Comparison of ENCODE assay signal across 8 cellular contexts in genomic region chr22:41557401-41558240, GRCh38. TPM values are rescaled to one million over a fixed set of nuclear protein-coding genes. Genes with fewer than 3 reads are reported as not detected.
A peak's percentile ranks its signal among the peaks of the same experiment; 100 is the strongest.
DNase-seq lines count a peak whose midpoint lies in the region; ATAC-seq and TF ChIP-seq lines count a peak whose summit lies in the region.

No MANE protein-coding gene starts in this region.

- H3K4me3 Mint-ChIP-seq in T-helper 2 cell treated with Interferon-gamma antibody and Interleukin-4, amounts not matched to agents 5 μg/mL and 100 μg/mL, for 36 hours: no peak overlapping the region

- H3K27ac Mint-ChIP-seq in T-helper 2 cell treated with Interferon-gamma antibody and Interleukin-4, amounts not matched to agents 5 μg/mL and 100 μg/mL, for 36 hours: no peak overlapping the region

- 38 to 43% (median 40%) methylated on average over 16 to 19 of the region's 19 CpGs for WGBS in heart left ventricle, 4 donors

- ATAC-seq in heart left ventricle (peak; percentile 13 to 68 (median 52)), GM19035 (IDR thresholded peaks at IDR 0.05; ENCODE audit: unreplicated experiment) (no peak), HG03108 (IDR thresholded peaks at IDR 0.05; ENCODE audit: unreplicated experiment) (no peak)

- intact Hi-C loops in heart left ventricle (cut with DNase I): loop anchor here in 1 of 10 donors (10.0 kb wide), 1 partner anchor 47 kb away; no protein-coding TSS in a partner anchor

- H3K9me3 ChIP-seq in heart left ventricle: no peaks in the 10 kb centered on the region

- no peaks in the 10 kb centered on the region for H3K9me3 Mint-ChIP-seq in T-helper 2 cell treated with Interferon-gamma antibody and Interleukin-4, amounts not matched to agents 5 μg/mL and 100 μg/mL, for 36 hours

- no peak for TF ChIP-seq POLR2A in heart left ventricle (IDR thresholded peaks at IDR 0.05)

- H3K36me3 ChIP-seq in heart left ventricle: no peaks in the 10 kb centered on the region

- DNase-seq in NCI-H2029 (lab: John Stamatoyannopoulos, UW) (peak; percentile 9), NCI-H2029 treated with DMSO at 0.1 percent for 48 hours (lab: John Stamatoyannopoulos, UW) (no peak), heart left ventricle (peak; percentile 79 to 89 (median 88)), skeletal muscle cell (ENCODE audit: low read depth) (peak; percentile 54), middle frontal gyrus (ENCODE audit: extremely low spot score, low spot score) (no peak)
- DNase-seq in T-helper 2 cell treated with Interferon-gamma antibody and Interleukin-4, amounts not matched to agents 5 μg/mL and 100 μg/mL, for 36 hours (ENCODE audit: low spot score): peak; percentile 12

- H3K27me3 Mint-ChIP-seq in T-helper 2 cell treated with Interferon-gamma antibody and Interleukin-4, amounts not matched to agents 5 μg/mL and 100 μg/mL, for 36 hours (ENCODE audit: low read depth): peaks cover 36% of the 10 kb centered on the region

- H3K4me3 ChIP-seq in heart left ventricle (no peak overlapping the region), skeletal muscle cell (ENCODE audit: low read depth, low read length) (no peak overlapping the region)

- no peak for TF ChIP-seq CTCF in heart left ventricle (IDR thresholded peaks at IDR 0.05)

- peaks cover 0 to 48% (median 18%) of the 10 kb centered on the region in 12 donors for H3K4me1 ChIP-seq in heart left ventricle

- no peaks in the 10 kb centered on the region for H3K36me3 Mint-ChIP-seq in T-helper 2 cell treated with Interferon-gamma antibody and Interleukin-4, amounts not matched to agents 5 μg/mL and 100 μg/mL, for 36 hours (ENCODE audit: low read depth)

- H3K27me3 ChIP-seq in heart left ventricle: peaks cover 0 to 5% (median 0%) of the 10 kb centered on the region in 9 donors

- H3K4me1 Mint-ChIP-seq in T-helper 2 cell treated with Interferon-gamma antibody and Interleukin-4, amounts not matched to agents 5 μg/mL and 100 μg/mL, for 36 hours (ENCODE audit: low read depth): no peaks in the 10 kb centered on the region

- H3K27ac ChIP-seq in heart left ventricle: peak overlapping the region in 11 of 12 donors; percentile 25 to 81 (median 64)

RNA-seq across cellular contexts. Expression of gene CSDC2, which starts 3.2 kb away (rescaled TPM):
- total RNA-seq in heart left ventricle: 100 to 1,000 TPM in 8 of 9 donors, 10 to 100 TPM in 1; 94.1 to 564 (median 266) TPM
- polyA plus RNA-seq in heart left ventricle: 100 to 1,000 TPM; 300 to 463 TPM

RNA-seq across cellular contexts. Expression of gene POLR3H, which starts 13.4 kb away (rescaled TPM):
- 10 to 100 TPM; 12.2 to 27.4 (median 18.3) TPM for total RNA-seq in heart left ventricle
- polyA plus RNA-seq in heart left ventricle: 10 to 100 TPM; 20.2 to 31.2 TPM

RNA-seq across cellular contexts. Expression of gene PMM1, which starts 32.0 kb away (rescaled TPM):
- total RNA-seq in heart left ventricle: 10 to 100 TPM; 10.8 to 26.4 (median 22.9) TPM
- 10 to 100 TPM; 17.3 to 34.8 TPM for polyA plus RNA-seq in heart left ventricle

Comparison
In these comparisons a context has a peak if more than half of its experiments do, and no peak if none do; other contexts are left out.
1. DNase-seq: peak in NCI-H2029 (single experiment), T-helper 2 cell treated with Interferon-gamma antibody and Interleukin-4, amounts not matched to agents 5 μg/mL and 100 μg/mL, for 36 hours (single experiment), heart left ventricle (5 of 5) and skeletal muscle cell (single experiment); none in NCI-H2029 treated with DMSO at 0.1 percent for 48 hours (single experiment) and middle frontal gyrus (single experiment).
2. ATAC-seq: peak in heart left ventricle (4 of 4); none in GM19035 (single experiment) and HG03108 (single experiment).